Comparison of ENCODE assay signal across 19 cellular contexts in the genomic region with DNA sequence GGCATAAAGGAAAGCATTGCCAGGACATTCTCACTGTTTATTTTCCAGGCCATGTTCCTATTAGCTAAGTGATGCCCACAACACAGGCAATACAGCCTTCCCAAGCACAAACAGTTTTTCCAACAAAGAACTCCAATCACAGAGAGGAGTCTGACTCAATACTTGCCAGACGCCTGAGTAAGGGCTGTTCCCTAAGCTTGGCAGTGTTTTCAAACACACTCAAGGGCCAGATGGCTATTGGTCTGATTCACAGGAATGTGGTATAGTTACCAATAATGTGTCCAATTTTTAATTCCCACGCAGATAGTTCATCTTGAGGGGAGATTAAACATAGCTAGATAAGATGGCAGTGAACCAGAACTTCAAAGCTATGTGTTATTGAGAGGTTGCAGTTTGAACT.
DNase-seq lines count a peak whose midpoint lies in the region; ATAC-seq and TF ChIP-seq lines count a peak whose summit lies in the region.
"Had no signal": no experiment of that assay in that cellular context is flagged by ENCODE, and none has a peak within 500 bp of the region (broad histone marks: within the 10 kb centered on the region; RNA-seq: fewer than 3 reads in every experiment).

No MANE protein-coding gene starts in this region.

- TF ChIP-seq CTCF in foreskin keratinocyte (conservative IDR thresholded peaks at IDR 0.05) (no peak), colonic mucosa (IDR thresholded peaks at IDR 0.05) (no peak)

- H3K27ac Mint-ChIP-seq in activated T-cell treated with anti-CD3 and anti-CD28 coated beads, Interleukin-2, amount 50 U/mL, for 24 hours, result no peak overlapping the region
- H3K27ac Mint-ChIP-seq: endodermal cell had no signal

- no peak overlapping the region for H3K9ac ChIP-seq in colonic mucosa (ENCODE audit: low read depth in 2 of 2, low read length in 2 of 2)
- H3K9ac ChIP-seq: SK-N-SH had no signal

- H3K27me3 Mint-ChIP-seq in activated T-cell treated with anti-CD3 and anti-CD28 coated beads, Interleukin-2, amount 50 U/mL, for 24 hours, result peaks cover 28% of the 10 kb centered on the region

- H3K27ac ChIP-seq in foreskin keratinocyte, result no peak overlapping the region
- H3K27ac ChIP-seq in colonic mucosa, result no peak overlapping the region
- H3K27ac ChIP-seq: cardiac muscle cell, psoas muscle, thoracic aorta had no signal

- peaks cover 18% of the 10 kb centered on the region for H3K9me3 Mint-ChIP-seq in activated T-cell treated with anti-CD3 and anti-CD28 coated beads, Interleukin-2, amount 50 U/mL, for 24 hours

- H3K4me1 ChIP-seq in foreskin keratinocyte, result no peaks in the 10 kb centered on the region
- no peaks in the 10 kb centered on the region for H3K4me1 ChIP-seq in colonic mucosa
- H3K4me1 ChIP-seq: psoas muscle had no signal

- H3K36me3 Mint-ChIP-seq in activated T-cell treated with anti-CD3 and anti-CD28 coated beads, Interleukin-2, amount 50 U/mL, for 24 hours (ENCODE audit: low read depth), result no peaks in the 10 kb centered on the region

- ATAC-seq in foreskin keratinocyte, result peak; percentile 34
- ATAC-seq: HepG2 had no signal

- no peaks in the 10 kb centered on the region for H3K9me3 ChIP-seq in colonic mucosa
- H3K9me3 ChIP-seq: psoas muscle, SK-N-SH had no signal

- no peak overlapping the region for H3K4me3 ChIP-seq in colonic mucosa
- H3K4me3 ChIP-seq: cardiac muscle cell, heart right ventricle, psoas muscle, thoracic aorta had no signal

- intact Hi-C loops in colonic mucosa (cut with DNase I), result no loop called here

- DNase-seq in GM04504 (ENCODE audit: low read depth) (peak; percentile 3), amniotic epithelial cell (ENCODE audit: low read depth) (peak; percentile 72), foreskin keratinocyte (peak in 1 of 2 donors; percentile 51), stromal cell of bone marrow (ENCODE audit: low read depth) (peak; percentile 33), D341Med (ENCODE audit: low spot score) (no peak), mesenteric fat pad (ENCODE audit: low spot score) (no peak), colonic mucosa (no peak)
- no peak for DNase-seq in activated T-cell treated with anti-CD3 and anti-CD28 coated beads, Interleukin-2, amount 50 U/mL, for 24 hours
- DNase-seq: activated CD8-positive, alpha-beta memory T cell treated with anti-CD3 and anti-CD28 coated beads for 24 hours; activated effector memory CD4-positive, alpha-beta T cell treated with anti-CD3 and anti-CD28 coated beads, Interleukin-2, amount 50 U/mL, for 16 hours; endodermal cell; heart right ventricle; kidney glomerular epithelial cell; NCI-H1092; psoas muscle; SK-N-SH had no signal

- H3K36me3 ChIP-seq in colonic mucosa, result no peaks in the 10 kb centered on the region
- H3K36me3 ChIP-seq: cardiac muscle cell, heart right ventricle, thoracic aorta had no signal

- H3K4me1 Mint-ChIP-seq in activated T-cell treated with anti-CD3 and anti-CD28 coated beads, Interleukin-2, amount 50 U/mL, for 24 hours (ENCODE audit: low read depth), result no peaks in the 10 kb centered on the region
- H3K4me1 Mint-ChIP-seq: endodermal cell had no signal

- peaks cover 18% of the 10 kb centered on the region for H3K27me3 ChIP-seq in foreskin keratinocyte
- no peaks in the 10 kb centered on the region for H3K27me3 ChIP-seq in colonic mucosa
- H3K27me3 ChIP-seq: cardiac muscle cell had no signal

- no peak overlapping the region for H3K4me3 Mint-ChIP-seq in activated T-cell treated with anti-CD3 and anti-CD28 coated beads, Interleukin-2, amount 50 U/mL, for 24 hours
- H3K4me3 Mint-ChIP-seq: endodermal cell had no signal

Comparison
In these comparisons a context has a peak if more than half of its experiments do, and no peak if none do; other contexts are left out.
1. DNase-seq: peak in GM04504 (single experiment), amniotic epithelial cell (single experiment) and stromal cell of bone marrow (single experiment); none in D341Med (single experiment), mesenteric fat pad (single experiment), colonic mucosa (single experiment) and activated T-cell treated with anti-CD3 and anti-CD28 coated beads, Interleukin-2, amount 50 U/mL, for 24 hours (single experiment).